ENCODE assay signal across 9 cellular contexts in the genomic region with DNA sequence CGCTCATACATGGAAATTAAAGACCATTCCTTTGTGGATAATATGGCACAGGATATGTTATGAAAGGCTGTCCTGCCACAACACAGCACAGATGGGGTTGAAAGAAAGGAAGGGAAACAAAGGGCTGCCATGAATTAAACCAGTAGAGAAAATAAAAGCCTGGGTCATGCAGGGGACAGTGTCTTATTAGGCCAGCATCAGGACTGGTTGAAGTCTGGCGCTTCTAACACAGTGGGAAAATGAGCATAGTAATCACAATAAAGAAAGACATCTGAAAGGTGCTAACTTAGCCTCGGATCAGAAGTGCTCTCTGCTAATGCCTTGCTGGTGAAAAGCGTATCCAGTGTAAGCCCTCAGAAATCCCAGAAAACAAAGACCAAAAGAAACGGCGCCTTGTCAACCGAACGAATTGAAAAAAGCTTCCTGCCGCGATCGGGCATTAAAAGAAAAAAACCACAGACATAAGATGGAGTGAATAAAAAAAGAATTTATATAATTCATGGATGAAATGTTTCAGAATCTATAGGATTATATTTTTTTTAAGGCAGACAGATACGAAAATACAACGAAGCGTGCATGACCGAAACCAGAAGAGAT. TPM values are rescaled to one million over a fixed set of nuclear protein-coding genes. Genes with fewer than 3 reads are reported as not detected.
DNase-seq lines count a peak whose midpoint lies in the region; ATAC-seq and TF ChIP-seq lines count a peak whose summit lies in the region.
"Had no signal": no experiment of that assay in that cellular context is flagged by ENCODE, and none has a peak within 500 bp of the region (broad histone marks: within the 10 kb centered on the region; RNA-seq: fewer than 3 reads in every experiment).

No MANE protein-coding gene starts in this region.

- H3K27me3 Mint-ChIP-seq in CD4-positive, alpha-beta memory T cell, result peaks cover 1 to 8% of the 10 kb centered on the region in 2 donors
- no peaks in the 10 kb centered on the region for H3K27me3 Mint-ChIP-seq in activated CD8-positive, alpha-beta T cell treated with anti-CD3 and anti-CD28 coated beads, Interleukin-2, amount 10 ng/mL, durations not matched to agents 7 days and 5 days (ENCODE audit: low read depth)

- H3K27ac ChIP-seq in CD4-positive, alpha-beta memory T cell (ENCODE audit: low read depth, low read length), result peak overlapping the region; percentile 60

- H3K27me3 ChIP-seq in CD4-positive, alpha-beta memory T cell (ENCODE audit: insufficient read depth, low read length), result no peaks in the 10 kb centered on the region
- H3K27me3 ChIP-seq: Peyer's patch had no signal

- peak overlapping the region; percentile 54 to 94 (median 79) for H3K4me3 Mint-ChIP-seq in CD4-positive, alpha-beta memory T cell
- peak overlapping the region; percentile 65 for H3K4me3 Mint-ChIP-seq in activated CD8-positive, alpha-beta T cell treated with anti-CD3 and anti-CD28 coated beads, Interleukin-2, amount 10 ng/mL, durations not matched to agents 7 days and 5 days

- H3K4me3 ChIP-seq in CD4-positive, alpha-beta memory T cell (ENCODE audit: low read length in 2 of 2), result no peak overlapping the region
- H3K4me3 ChIP-seq in LNCaP clone FGC (ENCODE audit: low read depth, low read length), result peak overlapping the region; percentile 100

- peaks cover 0 to 5% of the 10 kb centered on the region in 2 donors for H3K36me3 Mint-ChIP-seq in CD4-positive, alpha-beta memory T cell
- H3K36me3 Mint-ChIP-seq in activated CD8-positive, alpha-beta T cell treated with anti-CD3 and anti-CD28 coated beads, Interleukin-2, amount 10 ng/mL, durations not matched to agents 7 days and 5 days (ENCODE audit: low read depth), result no peaks in the 10 kb centered on the region

- ATAC-seq in activated CD8-positive, alpha-beta T cell treated with anti-CD3 and anti-CD28 coated beads, Interleukin-2, amount 10 ng/mL, durations not matched to agents 7 days and 5 days, result no peak
- no peak for ATAC-seq in activated CD4-positive, CD25-positive, alpha-beta regulatory T cell treated with anti-CD3 and anti-CD28 coated beads, Interleukin-2, amount 50 U/mL, for 24 hours

- H3K27ac Mint-ChIP-seq in CD4-positive, alpha-beta memory T cell, result peak overlapping the region in 1 of 7 donors; percentile 94
- H3K27ac Mint-ChIP-seq in activated CD8-positive, alpha-beta T cell treated with anti-CD3 and anti-CD28 coated beads, Interleukin-2, amount 10 ng/mL, durations not matched to agents 7 days and 5 days, result peak overlapping the region; percentile 63

- POLR2A ChIA-PET in CD4-positive, alpha-beta memory T cell (lab: Charles Lee; ENCODE audit: partially characterized antibody), result no interaction called here
- POLR2A ChIA-PET in activated CD8-positive, alpha-beta T cell treated with anti-CD3 and anti-CD28 coated beads, Interleukin-2, amount 10 ng/mL, durations not matched to agents 7 days and 5 days (lab: Charles Lee), result no interaction called here

- H3K9me3 ChIP-seq in CD4-positive, alpha-beta memory T cell (ENCODE audit: control insufficient read depth in 1 of 2, low read length in 2 of 2), result no peaks in the 10 kb centered on the region

- intact Hi-C loops in CD4-positive, alpha-beta memory T cell (cut with micrococcal nuclease), result no loop called here

- peaks cover 0 to 14% (median 0%) of the 10 kb centered on the region in 4 donors for H3K4me1 Mint-ChIP-seq in CD4-positive, alpha-beta memory T cell
- no peaks in the 10 kb centered on the region for H3K4me1 Mint-ChIP-seq in activated CD8-positive, alpha-beta T cell treated with anti-CD3 and anti-CD28 coated beads, Interleukin-2, amount 10 ng/mL, durations not matched to agents 7 days and 5 days (ENCODE audit: low read depth)

- CTCF ChIA-PET in CD4-positive, alpha-beta memory T cell (lab: Charles Lee; ENCODE audit: partially characterized antibody), result no interaction called here
- CTCF ChIA-PET in activated CD8-positive, alpha-beta T cell treated with anti-CD3 and anti-CD28 coated beads, Interleukin-2, amount 10 ng/mL, durations not matched to agents 7 days and 5 days (lab: Charles Lee), result no interaction called here

- H3K9me3 Mint-ChIP-seq in CD4-positive, alpha-beta memory T cell, result peaks cover 0 to 4% (median 0%) of the 10 kb centered on the region in 8 donors
- no peaks in the 10 kb centered on the region for H3K9me3 Mint-ChIP-seq in activated CD8-positive, alpha-beta T cell treated with anti-CD3 and anti-CD28 coated beads, Interleukin-2, amount 10 ng/mL, durations not matched to agents 7 days and 5 days (ENCODE audit: insufficient read depth)

- no peaks in the 10 kb centered on the region for H3K36me3 ChIP-seq in CD4-positive, alpha-beta memory T cell (ENCODE audit: insufficient read depth, low read length)
- H3K36me3 ChIP-seq: Peyer's patch had no signal

- DNase-seq in CD4-positive, alpha-beta memory T cell, result no peak
- DNase-seq in LNCaP clone FGC (ENCODE audit: low read depth), result no peak
- no peak for DNase-seq in activated CD8-positive, alpha-beta T cell treated with anti-CD3 and anti-CD28 coated beads, Interleukin-2, amount 10 ng/mL, durations not matched to agents 7 days and 5 days
- DNase-seq in myocyte (ENCODE audit: low read depth), result peak; percentile 37
- DNase-seq in mesenteric fat pad (ENCODE audit: low spot score), result no peak
- DNase-seq in GOT3 (lab: John Stamatoyannopoulos, UW), result no peak
- no peak for DNase-seq in UCSD-AML1 (lab: John Stamatoyannopoulos, UW; ENCODE audit: unreplicated experiment)
- DNase-seq: Peyer's patch had no signal

- H3K4me1 ChIP-seq in CD4-positive, alpha-beta memory T cell (ENCODE audit: insufficient read depth, low read length), result no peaks in the 10 kb centered on the region
- H3K4me1 ChIP-seq: Peyer's patch had no signal

- TF ChIP-seq CTCF in LNCaP clone FGC (IDR thresholded peaks at IDR 0.05; ENCODE audit: control insufficient read depth, extremely low read depth, insufficient read depth), result no peak

RNA-seq across cellular contexts. Expression of a gene that starts 0.6 kb away (rescaled TPM):
- 10 to 100 TPM in 1 of 2 experiments, 1 to 10 TPM in 1; 9.9 to 10.9 TPM for total RNA-seq in CD4-positive, alpha-beta memory T cell
- polyA plus RNA-seq in CD4-positive, alpha-beta memory T cell, result 1 to 10 TPM in 1 of 2 donors, under 1 TPM in 1; 0.64 to 2.6 TPM
- total RNA-seq in activated CD8-positive, alpha-beta T cell treated with anti-CD3 and anti-CD28 coated beads, Interleukin-2, amount 10 ng/mL, durations not matched to agents 7 days and 5 days, result 1 to 10 TPM in 1 of 2 experiments, under 1 TPM in 1; 0.91 to 1.5 TPM
- total RNA-seq in myocyte, result 10.1 and 10.6 TPM in 2 replicates
- polyA plus RNA-seq in myocyte (2012), result 2.7 TPM
- total RNA-seq in mesenteric fat pad, result not detected
